In genomic region chr7:680411-681127, GRCh38 we compare ENCODE assay signal across 1 cellular context.
TF ChIP-seq lines count a peak whose summit lies in the region.

No MANE protein-coding gene starts in this region.

TF ChIP-seq in H1, 55 proteins besides CTCF, POLR2A, EP300 and RAD21:
- TF ChIP-seq RFX5 (IDR thresholded peaks at IDR 0.05; ENCODE audit: borderline replicate concordance, low read depth, low read length) (no peak), CREB1 (IDR thresholded peaks at IDR 0.05) (no peak), CBX5 (IDR thresholded peaks at IDR 0.05; ENCODE audit: low read depth, low read length) (no peak)
